ENCODE assay signal across 32 cellular contexts in the genomic region with DNA sequence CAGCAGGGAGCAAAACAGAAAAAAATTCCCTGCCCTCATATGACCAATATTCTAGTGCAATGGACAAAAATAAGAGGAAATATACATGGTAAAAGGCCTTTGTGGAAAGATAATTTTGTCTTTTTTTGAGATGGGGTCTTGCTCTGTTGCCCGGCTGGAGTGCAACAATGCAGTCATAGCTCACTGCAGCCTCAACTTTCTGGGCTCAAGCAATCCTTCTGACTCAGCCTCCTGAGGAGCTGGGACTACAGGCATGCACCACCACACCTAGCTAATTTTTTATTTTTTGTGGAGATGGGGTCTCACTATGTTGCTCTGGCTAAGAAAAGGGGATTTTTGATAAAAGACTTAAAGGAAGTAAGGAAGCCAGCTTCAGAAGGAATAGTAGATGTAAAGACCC. TPM values are rescaled to one million over a fixed set of nuclear protein-coding genes. Genes with fewer than 3 reads are reported as not detected.
"Had no signal": no experiment of that assay in that cellular context is flagged by ENCODE, and none has a peak within 500 bp of the region (broad histone marks: within the 10 kb centered on the region; RNA-seq: fewer than 3 reads in every experiment).

No MANE protein-coding gene starts in this region.

- H3K36me3 Mint-ChIP-seq: natural killer cell; neural progenitor cell; stimulated activated memory B cell treated with anti-CD40 and anti-IgM and Interleukin-4, amounts not matched to agents 10 μg/mL and 1 μg/mL and 100 μg/mL, for 72 hours; type B pancreatic cell had no signal

- DNase-seq: natural killer cell; occipital lobe; ovary; posterior cingulate gyrus; psoas muscle; right cardiac atrium; right lobe of liver; spleen; stimulated activated CD4-positive, alpha-beta T cell treated with anti-CD3 and anti-CD28 coated beads, Interleukin-12 subunit alpha, Interleukin-12 subunit beta, amount 100 ng/mL, for 4 hours; stimulated activated CD4-positive, alpha-beta T cell treated with anti-CD3 and anti-CD28 coated beads, Interleukin-1b, Interleukin-23, amount 100 ng/mL, for 48 hours; stimulated activated CD4-positive, alpha-beta T cell treated with anti-CD3 and anti-CD28 coated beads, Interleukin-4, amount 100 ng/mL, for 1 hour; stimulated activated CD4-positive, alpha-beta T cell treated with anti-CD3 and anti-CD28 coated beads, Interleukin-4, amount 100 ng/mL, for 4 hours; stimulated activated CD8-positive, alpha-beta memory T cell treated with anti-CD3 and anti-CD28 coated beads, Interleukin-4, amount 100 ng/mL, for 48 hours; stimulated activated naive CD4-positive, alpha-beta T cell; stimulated activated naive CD8-positive, alpha-beta T cell treated with anti-CD3 and anti-CD28 coated beads, Interleukin-15, amount 100 ng/mL, for 72 hours; stimulated activated naive CD8-positive, alpha-beta T cell treated with anti-CD3 and anti-CD28 coated beads, Interleukin-15, Interleukin-2, amounts not matched to agents 100 U/mL and 50 U/mL, for 24 hours; substantia nigra; testis; tibial artery; transverse colon; upper lobe of right lung; uterus had no signal

- H3K4me1 ChIP-seq: neural progenitor cell, parathyroid adenoma, psoas muscle, spleen, suprapubic skin, testis, tibial artery, upper lobe of right lung, uterus had no signal

- H3K27me3 Mint-ChIP-seq: progenitor cell of endocrine pancreas, type B pancreatic cell had no signal

- H3K9ac ChIP-seq: neural progenitor cell, parathyroid adenoma had no signal

- H3K27me3 ChIP-seq: neural progenitor cell, ovary, right lobe of liver, suprapubic skin, testis, tibial artery, transverse colon, upper lobe of right lung, uterus had no signal

- H2AFZ ChIP-seq: neural progenitor cell had no signal

- ATAC-seq: natural killer cell; psoas muscle; right cardiac atrium; right lobe of liver; stimulated activated memory B cell treated with anti-CD40 and anti-IgM and Interleukin-4, amounts not matched to agents 10 μg/mL and 1 μg/mL and 100 μg/mL, for 72 hours; stimulated activated naive CD8-positive, alpha-beta T cell treated with anti-CD3 and anti-CD28 coated beads, Interleukin-15, amount 100 ng/mL, for 72 hours; stimulated activated naive CD8-positive, alpha-beta T cell treated with anti-CD3 and anti-CD28 coated beads, Interleukin-15, Interleukin-2, amounts not matched to agents 100 U/mL and 50 U/mL, for 24 hours; upper lobe of right lung had no signal

- H3K4me2 ChIP-seq: neural progenitor cell, smooth muscle cell had no signal

- H3K4me1 Mint-ChIP-seq: nephron; neural progenitor cell; stimulated activated memory B cell treated with anti-CD40 and anti-IgM and Interleukin-4, amounts not matched to agents 10 μg/mL and 1 μg/mL and 100 μg/mL, for 72 hours had no signal

- H3K27ac Mint-ChIP-seq: natural killer cell; nephron; neural progenitor cell; progenitor cell of endocrine pancreas; stimulated activated memory B cell treated with anti-CD40 and anti-IgM and Interleukin-4, amounts not matched to agents 10 μg/mL and 1 μg/mL and 100 μg/mL, for 72 hours; stimulated activated naive CD8-positive, alpha-beta T cell treated with anti-CD3 and anti-CD28 coated beads, Interleukin-15, amount 100 ng/mL, for 72 hours had no signal

- H3K27ac ChIP-seq: neural progenitor cell, ovary, parathyroid adenoma, psoas muscle, right lobe of liver, skin epidermis, spleen, suprapubic skin, testis, tibial artery, transverse colon, upper lobe of right lung, uterus had no signal

- H3K79me2 ChIP-seq: parathyroid adenoma had no signal

- H3K4me3 Mint-ChIP-seq: natural killer cell; nephron; neural progenitor cell; stimulated activated memory B cell treated with anti-CD40 and anti-IgM and Interleukin-4, amounts not matched to agents 10 μg/mL and 1 μg/mL and 100 μg/mL, for 72 hours; stimulated activated naive CD8-positive, alpha-beta T cell treated with anti-CD3 and anti-CD28 coated beads, Interleukin-15, amount 100 ng/mL, for 72 hours; type B pancreatic cell had no signal

- H3K9me3 ChIP-seq: ovary, psoas muscle, right lobe of liver, spleen, suprapubic skin, testis, tibial artery, transverse colon, upper lobe of right lung, uterus had no signal

- H3K4me3 ChIP-seq: neural progenitor cell, ovary, psoas muscle, right lobe of liver, skin epidermis, smooth muscle cell, spleen, suprapubic skin, testis, tibial artery, transverse colon, upper lobe of right lung, uterus had no signal

- H3K36me3 ChIP-seq: neural progenitor cell, ovary, right lobe of liver, spleen, suprapubic skin, tibial artery, transverse colon, upper lobe of right lung, uterus had no signal

- H3K9me3 Mint-ChIP-seq: natural killer cell; nephron; neural progenitor cell; stimulated activated memory B cell treated with anti-CD40 and anti-IgM and Interleukin-4, amounts not matched to agents 10 μg/mL and 1 μg/mL and 100 μg/mL, for 72 hours; stimulated activated naive CD8-positive, alpha-beta T cell treated with anti-CD3 and anti-CD28 coated beads, Interleukin-15, amount 100 ng/mL, for 72 hours had no signal

RNA-seq across cellular contexts. Expression of gene EXPH5, which starts 45.6 kb away (rescaled TPM):
- polyA plus RNA-seq: neural cell had no signal
